Comparison of ENCODE assay signal across 12 cellular contexts in genomic region chr2:190607014-190607597, GRCh38. TPM values are rescaled to one million over a fixed set of nuclear protein-coding genes. Genes with fewer than 3 reads are reported as not detected.
DNase-seq lines count a peak whose midpoint lies in the region; ATAC-seq and TF ChIP-seq lines count a peak whose summit lies in the region.
"Had no signal": no experiment of that assay in that cellular context is flagged by ENCODE, and none has a peak within 500 bp of the region (broad histone marks: within the 10 kb centered on the region; RNA-seq: fewer than 3 reads in every experiment).

No MANE protein-coding gene starts in this region.

- H3K27me3 Mint-ChIP-seq in chondrocyte (ENCODE audit: low read depth): no peaks in the 10 kb centered on the region

- no peaks in the 10 kb centered on the region for H3K9me2 ChIP-seq in Karpas-422 (replicated peaks; ENCODE audit: insufficient read depth, low read length)

- ATAC-seq in GM19328 (IDR thresholded peaks at IDR 0.05; ENCODE audit: unreplicated experiment) (peak; percentile 42), HG03565 (IDR thresholded peaks at IDR 0.05; ENCODE audit: unreplicated experiment) (no peak)
- ATAC-seq: stimulated activated effector memory CD8-positive, alpha-beta T cell treated with anti-CD3 and anti-CD28 coated beads, Interleukin-12 subunit alpha, Interleukin-12 subunit beta, amount 100 ng/mL, for 72 hours had no signal

- no peaks in the 10 kb centered on the region for H3K9me3 Mint-ChIP-seq in chondrocyte (ENCODE audit: low read depth)
- H3K9me3 Mint-ChIP-seq: stimulated activated effector memory CD8-positive, alpha-beta T cell treated with anti-CD3 and anti-CD28 coated beads, Interleukin-12 subunit alpha, Interleukin-12 subunit beta, amount 100 ng/mL, for 72 hours had no signal

- H3K27me3 ChIP-seq in Karpas-422 (ENCODE audit: low read length): no peaks in the 10 kb centered on the region

- peaks cover 4% of the 10 kb centered on the region for H3K4me1 ChIP-seq in Karpas-422 (ENCODE audit: low read length)

- H3K79me2 ChIP-seq in Karpas-422 (ENCODE audit: low read length): no peaks in the 10 kb centered on the region

- H3K4me3 Mint-ChIP-seq in chondrocyte (ENCODE audit: unreplicated experiment): no peak overlapping the region
- H3K4me3 Mint-ChIP-seq: stimulated activated effector memory CD8-positive, alpha-beta T cell treated with anti-CD3 and anti-CD28 coated beads, Interleukin-12 subunit alpha, Interleukin-12 subunit beta, amount 100 ng/mL, for 72 hours had no signal

- no peaks in the 10 kb centered on the region for H4K20me1 ChIP-seq in Karpas-422 (ENCODE audit: insufficient read depth, low read depth, low read length)

- no peak overlapping the region for H3K4me3 ChIP-seq in Karpas-422 (ENCODE audit: low read length)

- no peaks in the 10 kb centered on the region for H3K36me3 ChIP-seq in Karpas-422 (ENCODE audit: insufficient read depth, low read length)

- H3K9ac ChIP-seq in Karpas-422 (ENCODE audit: low read length): no peak overlapping the region

- no peak overlapping the region for H3K4me2 ChIP-seq in Karpas-422 (ENCODE audit: low read depth, low read length, poor library complexity, severe bottlenecking)

- H3K27ac Mint-ChIP-seq in chondrocyte (ENCODE audit: unreplicated experiment): peak overlapping the region; percentile 72
- H3K27ac Mint-ChIP-seq: stimulated activated effector memory CD8-positive, alpha-beta T cell treated with anti-CD3 and anti-CD28 coated beads, Interleukin-12 subunit alpha, Interleukin-12 subunit beta, amount 100 ng/mL, for 72 hours had no signal

- peak overlapping the region; percentile 49; the same call in 1 of the 2 replicates for H2AFZ ChIP-seq in Karpas-422 (ENCODE audit: low read length)

- H3K36me3 Mint-ChIP-seq in chondrocyte (ENCODE audit: low read depth): no peaks in the 10 kb centered on the region
- H3K36me3 Mint-ChIP-seq: stimulated activated effector memory CD8-positive, alpha-beta T cell treated with anti-CD3 and anti-CD28 coated beads, Interleukin-12 subunit alpha, Interleukin-12 subunit beta, amount 100 ng/mL, for 72 hours had no signal

- no peak for TF ChIP-seq CTCF in chondrocyte (IDR thresholded peaks at IDR 0.05)

- in situ Hi-C loops in ACHN (cut with HindIII; ENCODE audit: low pct_ligation_motif_present, low pct_unique_long_range_greater_than_20kb, low sequenced_read_pairs): no loop called here

- no peaks in the 10 kb centered on the region for H3K9me3 ChIP-seq in Karpas-422 (ENCODE audit: low read length)

- no peak overlapping the region for H3K27ac ChIP-seq in Karpas-422 (ENCODE audit: low read length)

- DNase-seq in Karpas-422: no peak
- DNase-seq in chondrocyte (ENCODE audit: low spot score): no peak
- DNase-seq in non-pigmented ciliary epithelial cell (ENCODE audit: low read depth): peak; percentile 40
- DNase-seq in ACHN: no peak
- DNase-seq in OCI-M1 (lab: John Stamatoyannopoulos, UW): no peak
- no peak for DNase-seq in NCI-H187 (lab: John Stamatoyannopoulos, UW)
- DNase-seq: activated T-cell treated with anti-CD3 and anti-CD28 coated beads for 4 hours, NCI-H2107, RPMI8226 had no signal

- H3K4me1 Mint-ChIP-seq in chondrocyte (ENCODE audit: low read depth): peaks cover 37% of the 10 kb centered on the region

RNA-seq across cellular contexts. Expression of gene NAB1, which starts 41.8 kb away (rescaled TPM):
- total RNA-seq in Karpas-422 (2014; rRNA removed; shearing (Covaris generic); ENCODE audit: low replicate concordance): 15.7 and 19.6 TPM in 2 replicates
- total RNA-seq in chondrocyte: 44.2 to 69.3 TPM (median 49.8 TPM) in 3 replicates
